In the genomic region with DNA sequence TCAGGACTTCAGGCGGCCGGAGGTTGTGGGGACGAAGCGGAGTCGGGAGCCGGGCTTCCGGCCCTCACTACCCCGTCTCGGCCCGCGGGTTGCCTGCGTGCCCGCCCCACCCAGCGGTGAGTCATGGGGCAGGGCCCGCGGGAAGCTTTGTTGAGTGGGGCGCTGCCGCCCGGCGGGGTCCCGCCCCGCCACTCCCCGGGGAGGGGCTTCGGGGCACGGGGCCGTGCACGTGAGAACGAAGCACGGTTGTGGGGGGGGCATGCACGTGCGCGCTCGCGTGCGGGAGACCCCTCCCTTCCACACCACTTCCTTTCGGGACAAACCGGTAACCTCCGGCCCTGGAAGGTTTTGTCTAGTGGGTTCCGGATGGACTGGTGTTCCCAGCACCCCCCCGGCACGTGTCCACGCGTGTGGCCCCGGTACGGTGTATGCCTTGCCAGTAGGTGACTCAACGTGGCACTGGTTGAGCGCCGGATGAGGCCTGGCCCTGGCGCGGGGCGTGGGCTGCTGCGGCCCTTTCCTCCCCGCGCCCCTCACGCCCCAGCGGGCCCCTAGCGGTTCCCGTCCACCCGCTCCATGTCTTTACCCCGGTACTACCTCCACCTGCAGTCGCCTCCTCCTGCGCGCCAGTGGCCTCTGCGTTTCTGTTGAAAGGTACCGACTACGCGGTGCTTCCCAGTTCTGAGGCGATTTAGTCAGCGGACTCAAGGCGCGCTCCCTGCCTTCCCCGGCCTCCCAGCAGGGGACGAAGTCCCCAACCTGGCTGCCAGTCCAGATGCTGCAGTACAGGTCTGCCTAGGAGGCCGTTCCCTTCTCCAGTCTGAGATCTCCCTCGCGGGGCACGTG, we compare ENCODE assay signal across 8 cellular contexts. TPM values are rescaled to one million over a fixed set of nuclear protein-coding genes. Genes with fewer than 3 reads are reported as not detected.
DNase-seq lines count a peak whose midpoint lies in the region; ATAC-seq, FAIRE-seq and TF ChIP-seq lines count a peak whose summit lies in the region.

No MANE protein-coding gene starts in this region.

- H3K27me3 ChIP-seq in SJCRH30, result no peaks in the 10 kb centered on the region

- H3K9me3 Mint-ChIP-seq in activated CD8-positive, alpha-beta T cell treated with anti-CD3 and anti-CD28 coated beads, Interleukin-2, amount 10 ng/mL, durations not matched to agents 7 days and 5 days (ENCODE audit: insufficient read depth), result no peaks in the 10 kb centered on the region

- H3K4me3 ChIP-seq in HFF-Myc (replicated peaks; ENCODE audit: low read depth, low read length) (peak overlapping the region; percentile 61), mesodermal cell (ENCODE audit: extremely low read depth, insufficient read depth, low read length, poor library complexity, severe bottlenecking) (peak overlapping the region; percentile 51), SJCRH30 (no peak overlapping the region)

- peak; percentile 93 for FAIRE-seq in GM12892 (lab: Jason Lieb, UNC)

- peak; percentile 69; the same call in 1 of the 2 replicates for TF ChIP-seq POLR2A in GM12892 (IDR thresholded peaks at IDR 0.05; ENCODE audit: low read depth, low read length)

- peak; percentile 95 for ATAC-seq in activated CD8-positive, alpha-beta T cell treated with anti-CD3 and anti-CD28 coated beads, Interleukin-2, amount 10 ng/mL, durations not matched to agents 7 days and 5 days

- H3K27ac ChIP-seq in mesodermal cell (ENCODE audit: low read depth, low read length, severe bottlenecking) (peak overlapping the region; percentile 84), SJCRH30 (no peak overlapping the region)

- peaks cover 17% of the 10 kb centered on the region for H3K4me1 Mint-ChIP-seq in activated CD8-positive, alpha-beta T cell treated with anti-CD3 and anti-CD28 coated beads, Interleukin-2, amount 10 ng/mL, durations not matched to agents 7 days and 5 days (ENCODE audit: low read depth)

- TF ChIP-seq CTCF in HFF-Myc (IDR thresholded peaks at IDR 0.05; ENCODE audit: low read depth, low read length, missing control alignments), result no peak

- H3K27ac Mint-ChIP-seq in activated CD8-positive, alpha-beta T cell treated with anti-CD3 and anti-CD28 coated beads, Interleukin-2, amount 10 ng/mL, durations not matched to agents 7 days and 5 days, result peak overlapping the region; percentile 75

- H3K36me3 ChIP-seq in mesodermal cell (ENCODE audit: control insufficient read depth, insufficient read depth, low read length), result no peaks in the 10 kb centered on the region
- H3K36me3 ChIP-seq in SJCRH30, result no peaks in the 10 kb centered on the region

- H3K4me3 Mint-ChIP-seq in activated CD8-positive, alpha-beta T cell treated with anti-CD3 and anti-CD28 coated beads, Interleukin-2, amount 10 ng/mL, durations not matched to agents 7 days and 5 days, result peak overlapping the region; percentile 67

- peaks cover 22% of the 10 kb centered on the region for H3K4me1 ChIP-seq in mesodermal cell (ENCODE audit: control insufficient read depth, insufficient read depth, low read length, poor library complexity, severe bottlenecking)
- peaks cover 17% of the 10 kb centered on the region for H3K4me1 ChIP-seq in SJCRH30

- peaks cover 33% of the 10 kb centered on the region for H3K27me3 Mint-ChIP-seq in activated CD8-positive, alpha-beta T cell treated with anti-CD3 and anti-CD28 coated beads, Interleukin-2, amount 10 ng/mL, durations not matched to agents 7 days and 5 days (ENCODE audit: low read depth)

- H3K36me3 Mint-ChIP-seq in activated CD8-positive, alpha-beta T cell treated with anti-CD3 and anti-CD28 coated beads, Interleukin-2, amount 10 ng/mL, durations not matched to agents 7 days and 5 days (ENCODE audit: low read depth), result no peaks in the 10 kb centered on the region

- H3K9me3 ChIP-seq in mesodermal cell (ENCODE audit: control insufficient read depth, low read length) (no peaks in the 10 kb centered on the region), SJCRH30 (replicated peaks) (no peaks in the 10 kb centered on the region)

- WGBS in mesodermal cell (ENCODE audit: insufficient coverage in 2 of 2), 2 experiments, result 7 to 8% methylated on average over 44 to 49 of the region's 77 CpGs

- CTCF ChIA-PET in activated CD8-positive, alpha-beta T cell treated with anti-CD3 and anti-CD28 coated beads, Interleukin-2, amount 10 ng/mL, durations not matched to agents 7 days and 5 days (lab: Charles Lee), result no interaction called here

- DNase-seq in GM12892 (ENCODE audit: insufficient read length) (peak; percentile 86), HFF-Myc (ENCODE audit: extremely low read depth, low read depth) (no peak), NCI-H2029 (lab: John Stamatoyannopoulos, UW) (peak; percentile 66), SJCRH30 (no peak)
- DNase-seq in activated CD8-positive, alpha-beta T cell treated with anti-CD3 and anti-CD28 coated beads, Interleukin-2, amount 10 ng/mL, durations not matched to agents 7 days and 5 days, result peak; percentile 83
- DNase-seq in effector CD8-positive, alpha-beta T cell (lab: John Stamatoyannopoulos, UW), result peak; percentile 84
- DNase-seq in stimulated activated CD8-positive, alpha-beta memory T cell treated with anti-CD3 and anti-CD28 coated beads, Interleukin-15, amount 100 ng/mL, for 48 hours (ENCODE audit: low read depth in 2 of 2), result peak; percentile 75 to 78

- POLR2A ChIA-PET in activated CD8-positive, alpha-beta T cell treated with anti-CD3 and anti-CD28 coated beads, Interleukin-2, amount 10 ng/mL, durations not matched to agents 7 days and 5 days (lab: Charles Lee), result interaction anchor here (0.6 kb wide), 1 partner anchor 511 kb away, joined by 3 read pairs; no protein-coding TSS in a partner anchor

RNA-seq across cellular contexts. Expression of a gene that starts 3.1 kb away (rescaled TPM):
- 0.64 TPM for polyA plus RNA-seq in GM12892 (2012; ENCODE audit: missing spikeins)
- not detected for total RNA-seq in activated CD8-positive, alpha-beta T cell treated with anti-CD3 and anti-CD28 coated beads, Interleukin-2, amount 10 ng/mL, durations not matched to agents 7 days and 5 days
- polyA plus RNA-seq in mesodermal cell (2013, experiment 1 of 2), result 0.48 TPM
- polyA plus RNA-seq in mesodermal cell (2013, experiment 2 of 2), result not detected
- 0.34 and 0.68 TPM in 2 replicates for total RNA-seq in SJCRH30 (2014; rRNA removed; shearing (Covaris generic))

RNA-seq across cellular contexts. Expression of a gene that starts 13.0 kb away (rescaled TPM):
- polyA plus RNA-seq in GM12892 (2012; ENCODE audit: missing spikeins), result 0.51 TPM
- total RNA-seq in activated CD8-positive, alpha-beta T cell treated with anti-CD3 and anti-CD28 coated beads, Interleukin-2, amount 10 ng/mL, durations not matched to agents 7 days and 5 days, result not detected
- 23.5 TPM for polyA plus RNA-seq in mesodermal cell (2013, experiment 1 of 2)
- polyA plus RNA-seq in mesodermal cell (2013, experiment 2 of 2), result 18.6 TPM
- 38.1 and 55.5 TPM in 2 replicates for total RNA-seq in SJCRH30 (2014; rRNA removed; shearing (Covaris generic))

RNA-seq across cellular contexts. Expression of a gene that starts 14.0 kb away (rescaled TPM):
- 2.3 TPM for polyA plus RNA-seq in GM12892 (2012; ENCODE audit: missing spikeins)
- not detected for total RNA-seq in activated CD8-positive, alpha-beta T cell treated with anti-CD3 and anti-CD28 coated beads, Interleukin-2, amount 10 ng/mL, durations not matched to agents 7 days and 5 days
- 46.3 TPM for polyA plus RNA-seq in mesodermal cell (2013, experiment 1 of 2)
- 27.6 TPM for polyA plus RNA-seq in mesodermal cell (2013, experiment 2 of 2)
- total RNA-seq in SJCRH30 (2014; rRNA removed; shearing (Covaris generic)), result 1.6 and 1.9 TPM in 2 replicates

RNA-seq across cellular contexts. Expression of a gene that starts 48.7 kb away (rescaled TPM):
- polyA plus RNA-seq in GM12892 (2012; ENCODE audit: missing spikeins), result not detected
- not detected for total RNA-seq in activated CD8-positive, alpha-beta T cell treated with anti-CD3 and anti-CD28 coated beads, Interleukin-2, amount 10 ng/mL, durations not matched to agents 7 days and 5 days
- not detected for polyA plus RNA-seq in mesodermal cell (2013, experiment 1 of 2)
- not detected for polyA plus RNA-seq in mesodermal cell (2013, experiment 2 of 2)
- total RNA-seq in SJCRH30 (2014; rRNA removed; shearing (Covaris generic)), result not detected in 2 replicates

Comparison
In these comparisons a context has a peak if more than half of its experiments do, and no peak if none do; other contexts are left out.
1. DNase-seq: peak in GM12892 (single experiment), NCI-H2029 (single experiment), activated CD8-positive, alpha-beta T cell treated with anti-CD3 and anti-CD28 coated beads, Interleukin-2, amount 10 ng/mL, durations not matched to agents 7 days and 5 days (single experiment), effector CD8-positive, alpha-beta T cell (single experiment) and stimulated activated CD8-positive, alpha-beta memory T cell treated with anti-CD3 and anti-CD28 coated beads, Interleukin-15, amount 100 ng/mL, for 48 hours (2 of 2); none in HFF-Myc (single experiment) and SJCRH30 (0 of 2).
2. RNA of a gene that starts 13.0 kb away (total RNA-seq): 38.1 to 55.5 TPM in SJCRH30; not detected in activated CD8-positive, alpha-beta T cell treated with anti-CD3 and anti-CD28 coated beads, Interleukin-2, amount 10 ng/mL, durations not matched to agents 7 days and 5 days; every median in the first group is over 10 times any median in the second.